14 cellular contexts compared by ENCODE assay signal in the genomic region with DNA sequence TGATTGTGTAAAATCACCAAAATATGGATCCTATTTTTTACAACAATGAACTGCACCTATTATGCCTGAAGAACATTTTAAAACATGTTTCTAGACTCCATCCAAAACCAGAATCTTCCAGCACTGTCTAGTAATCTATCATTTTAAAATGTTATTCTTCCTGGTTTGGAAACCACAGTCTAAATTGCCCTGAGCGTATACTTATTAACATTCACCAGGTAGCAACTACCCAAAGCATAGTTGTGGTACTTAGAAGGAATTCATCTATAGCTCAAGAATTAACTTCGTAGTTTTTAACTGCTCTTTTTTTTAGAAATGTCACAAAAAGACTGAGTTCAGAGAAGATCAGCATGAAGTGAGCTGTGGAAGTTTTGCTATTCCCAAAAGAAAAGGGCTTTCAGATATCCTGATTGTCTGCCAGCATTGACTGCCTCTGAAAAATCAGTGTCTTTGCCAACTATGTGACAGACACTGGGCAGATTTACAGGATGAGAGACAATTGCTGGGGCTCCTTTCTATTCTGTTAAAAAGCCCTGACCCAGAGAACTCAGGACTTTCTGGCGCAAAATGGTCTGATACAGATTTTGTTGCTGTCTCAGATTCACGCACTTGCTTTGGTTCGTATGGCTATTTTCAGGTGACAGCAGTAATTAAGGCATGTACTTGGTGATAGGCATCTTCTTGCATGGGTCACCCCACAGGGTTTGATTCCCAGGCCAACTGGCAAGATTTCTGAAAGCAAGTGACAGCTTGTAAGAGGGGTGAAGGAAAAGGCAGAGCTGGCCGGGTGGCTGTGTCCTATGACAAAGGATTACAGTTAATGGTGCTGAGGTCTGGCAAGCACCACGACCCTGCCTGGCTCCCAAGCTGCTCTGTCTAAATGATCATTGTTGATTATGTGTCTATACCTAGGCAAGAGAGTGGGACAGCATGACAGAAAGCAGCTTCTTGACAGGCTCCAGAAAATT.
DNase-seq lines count a peak whose midpoint lies in the region; ATAC-seq and TF ChIP-seq lines count a peak whose summit lies in the region.
"Had no signal": no experiment of that assay in that cellular context is flagged by ENCODE, and none has a peak within 500 bp of the region (broad histone marks: within the 10 kb centered on the region; RNA-seq: fewer than 3 reads in every experiment).

No MANE protein-coding gene starts in this region.

- no peaks in the 10 kb centered on the region for H3K36me3 ChIP-seq in SK-N-SH (replicated peaks in 1 of 2; ENCODE audit: control insufficient read depth in 1 of 2, insufficient read depth in 2 of 2, low read length in 1 of 2)
- no peaks in the 10 kb centered on the region for H3K36me3 ChIP-seq in endodermal cell (ENCODE audit: control insufficient read depth, insufficient read depth, low read length)

- H3K27ac Mint-ChIP-seq in T-helper 17 cell = no peak overlapping the region
- H3K27ac Mint-ChIP-seq in endodermal cell = no peak overlapping the region
- H3K27ac Mint-ChIP-seq: activated naive CD8-positive, alpha-beta T cell treated with anti-CD3 and anti-CD28 coated beads, Interleukin-2, amount 10 ng/mL, durations not matched to agents 7 days and 5 days; CD4-positive, alpha-beta T cell had no signal

- peak overlapping the region; percentile 46; the same call in 1 of the 2 replicates for H3K4me2 ChIP-seq in SK-N-SH

- 46% methylated on average over 7 of the region's 7 CpGs for WGBS in SK-N-SH (ENCODE audit: low lambda C conversion rate)
- 88 to 95% methylated on average over 6 to 7 of the region's 7 CpGs for WGBS in endodermal cell (ENCODE audit: insufficient coverage in 1 of 2, insufficient read length in 1 of 2), 2 experiments

- no peaks in the 10 kb centered on the region for H3K9me2 ChIP-seq in SK-N-SH

- peak overlapping the region; percentile 5; the same call in 1 of the 2 replicates for H3K9ac ChIP-seq in SK-N-SH
- no peak overlapping the region for H3K9ac ChIP-seq in endodermal cell (ENCODE audit: extremely low read depth, low read length, poor library complexity, severe bottlenecking)

- H4K20me1 ChIP-seq in SK-N-SH (ENCODE audit: insufficient read depth) = no peaks in the 10 kb centered on the region

- TF ChIP-seq CTCF in SK-N-SH (IDR thresholded peaks at IDR 0.05) (no peak), endodermal cell (conservative IDR thresholded peaks at IDR 0.05) (no peak)

- no peak for TF ChIP-seq RAD21 in SK-N-SH (IDR thresholded peaks at IDR 0.05; ENCODE audit: low read length)

- H3K9me3 ChIP-seq in SK-N-SH (no peaks in the 10 kb centered on the region), T-helper 17 cell (ENCODE audit: control insufficient read depth, low read length, poor library complexity, severe bottlenecking) (no peaks in the 10 kb centered on the region), endodermal cell (ENCODE audit: control insufficient read depth, low read length) (no peaks in the 10 kb centered on the region)

- peaks cover 5% of the 10 kb centered on the region for H3K4me1 Mint-ChIP-seq in T-helper 17 cell
- H3K4me1 Mint-ChIP-seq in endodermal cell = peaks cover 7% of the 10 kb centered on the region

- POLR2A ChIA-PET in SK-N-SH (lab: Yijun Ruan, JAX) = no interaction called here

- CTCF ChIA-PET in SK-N-SH (lab: Yijun Ruan, JAX) = interaction anchor here (1.0 to 1.9 kb wide), 5 partner anchors 13 to 395 kb away, joined by 3 to 6 read pairs (median 3); no protein-coding TSS in a partner anchor

- H3K36me3 Mint-ChIP-seq in T-helper 17 cell (ENCODE audit: low read depth) (no peaks in the 10 kb centered on the region), endodermal cell (ENCODE audit: low read depth) (no peaks in the 10 kb centered on the region)
- H3K36me3 Mint-ChIP-seq: activated naive CD8-positive, alpha-beta T cell treated with anti-CD3 and anti-CD28 coated beads, Interleukin-2, amount 10 ng/mL, durations not matched to agents 7 days and 5 days had no signal

- H3K27me3 ChIP-seq in SK-N-SH (ENCODE audit: insufficient read depth) (no peaks in the 10 kb centered on the region), endodermal cell (ENCODE audit: control insufficient read depth, insufficient read depth, low read length, poor library complexity, severe bottlenecking) (no peaks in the 10 kb centered on the region)

- no peaks in the 10 kb centered on the region for H3K9me3 Mint-ChIP-seq in endodermal cell
- H3K9me3 Mint-ChIP-seq: activated naive CD8-positive, alpha-beta T cell treated with anti-CD3 and anti-CD28 coated beads, Interleukin-2, amount 10 ng/mL, durations not matched to agents 7 days and 5 days; CD4-positive, alpha-beta T cell had no signal

- no peak overlapping the region for H3K4me3 Mint-ChIP-seq in T-helper 17 cell
- no peak overlapping the region for H3K4me3 Mint-ChIP-seq in endodermal cell
- H3K4me3 Mint-ChIP-seq: activated naive CD8-positive, alpha-beta T cell treated with anti-CD3 and anti-CD28 coated beads, Interleukin-2, amount 10 ng/mL, durations not matched to agents 7 days and 5 days; CD4-positive, alpha-beta T cell had no signal

- no peak for ATAC-seq in T-helper 17 cell

- TF ChIP-seq EP300 in SK-N-SH (IDR thresholded peaks at IDR 0.05; ENCODE audit: borderline replicate concordance in 1 of 2, low read depth in 1 of 2, low read length in 1 of 2) = no peak

- H3K27ac ChIP-seq in SK-N-SH (ENCODE audit: low read depth in 2 of 2, low read length in 1 of 2) (peak overlapping the region; percentile 50 to 57; a peak in 2 of 4 replicates), epithelial cell of prostate (peak overlapping the region; percentile 5), temporal lobe (ENCODE audit: low read depth, low read length) (peak overlapping the region; percentile 81), endodermal cell (ENCODE audit: low read depth, low read length) (no peak overlapping the region)

- H2AFZ ChIP-seq in SK-N-SH (ENCODE audit: low read depth) = peak overlapping the region; percentile 36

- H3K4me1 ChIP-seq in SK-N-SH (ENCODE audit: control insufficient read depth in 1 of 2, insufficient read depth in 2 of 2, low read depth in 1 of 2, low read length in 1 of 2) (peaks cover 3 to 16% of the 10 kb centered on the region in 2 experiments; a peak in 3 of 4 replicates), endodermal cell (ENCODE audit: control insufficient read depth, insufficient read depth, low read length) (no peaks in the 10 kb centered on the region)

- H3F3A ChIP-seq in SK-N-SH (replicated peaks; ENCODE audit: insufficient read depth) = peaks cover 6% of the 10 kb centered on the region

- H3K79me2 ChIP-seq in SK-N-SH (ENCODE audit: insufficient read depth) = no peaks in the 10 kb centered on the region

- no peak overlapping the region for H3K4me3 ChIP-seq in SK-N-SH (ENCODE audit: low read depth in 2 of 2, low read length in 1 of 2)
- H3K4me3 ChIP-seq in endodermal cell (ENCODE audit: low read length) = no peak overlapping the region

- DNase-seq in SK-N-SH (no peak), epithelial cell of prostate (ENCODE audit: low read depth, low spot score) (no peak), midbrain (lab: John Stamatoyannopoulos, UW) (peak; percentile 87), T-helper 17 cell (no peak), endodermal cell (no peak), NOMO-1 treated with DMSO at 0.1 percent for 48 hours (lab: John Stamatoyannopoulos, UW; ENCODE audit: unreplicated experiment) (no peak)
- DNase-seq in activated CD8-positive, alpha-beta memory T cell treated with anti-CD3 and anti-CD28 coated beads, Interleukin-2, amount 50 U/mL, for 48 hours = no peak
- DNase-seq: activated CD8-positive, alpha-beta memory T cell treated with anti-CD3 and anti-CD28 coated beads for 24 hours; activated naive CD8-positive, alpha-beta T cell treated with anti-CD3 and anti-CD28 coated beads, Interleukin-2, amount 10 ng/mL, durations not matched to agents 7 days and 5 days; CD4-positive, alpha-beta T cell; GOT3; NCI-H1694; T-helper 9 cell had no signal

- peaks cover 50% of the 10 kb centered on the region for H3K27me3 Mint-ChIP-seq in T-helper 17 cell
- no peaks in the 10 kb centered on the region for H3K27me3 Mint-ChIP-seq in endodermal cell (ENCODE audit: insufficient read depth)

TF ChIP-seq in SK-N-SH, 30 proteins besides CTCF, POLR2A, EP300 and RAD21:
- no peak for TF ChIP-seq GABPA (IDR thresholded peaks at IDR 0.05; ENCODE audit: low read depth)
- TF ChIP-seq, protein P1, sequence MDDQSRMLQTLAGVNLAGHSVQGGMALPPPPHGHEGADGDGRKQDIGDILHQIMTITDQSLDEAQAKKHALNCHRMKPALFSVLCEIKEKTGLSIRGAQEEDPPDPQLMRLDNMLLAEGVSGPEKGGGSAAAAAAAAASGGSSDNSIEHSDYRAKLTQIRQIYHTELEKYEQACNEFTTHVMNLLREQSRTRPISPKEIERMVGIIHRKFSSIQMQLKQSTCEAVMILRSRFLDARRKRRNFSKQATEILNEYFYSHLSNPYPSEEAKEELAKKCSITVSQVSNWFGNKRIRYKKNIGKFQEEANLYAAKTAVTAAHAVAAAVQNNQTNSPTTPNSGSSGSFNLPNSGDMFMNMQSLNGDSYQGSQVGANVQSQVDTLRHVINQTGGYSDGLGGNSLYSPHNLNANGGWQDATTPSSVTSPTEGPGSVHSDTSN (IDR thresholded peaks at IDR 0.05) = peak; percentile 56
- TF ChIP-seq NFIC (IDR thresholded peaks at IDR 0.05; ENCODE audit: borderline replicate concordance) = peak; percentile 64
TF ChIP-seq in SK-N-SH: peak in this region for 2.
